ENCODE assay signal across 9 cellular contexts in genomic region chr22:24435861-24436351, GRCh38.
DNase-seq lines count a peak whose midpoint lies in the region; ATAC-seq and TF ChIP-seq lines count a peak whose summit lies in the region.
"Had no signal": no experiment of that assay in that cellular context is flagged by ENCODE, and none has a peak within 500 bp of the region (broad histone marks: within the 10 kb centered on the region; RNA-seq: fewer than 3 reads in every experiment).

No MANE protein-coding gene starts in this region.

- no peak overlapping the region for H3K4me2 ChIP-seq in DND-41 (ENCODE audit: insufficient read depth, low read length)
- H3K4me2 ChIP-seq in MM.1S (ENCODE audit: low read depth, low read length) = no peak overlapping the region
- no peak overlapping the region for H3K4me2 ChIP-seq in parathyroid adenoma (ENCODE audit: low read length)

- no peaks in the 10 kb centered on the region for H3K36me3 Mint-ChIP-seq in nephron progenitor cell (ENCODE audit: low read depth)

- H3K27me3 ChIP-seq in DND-41 (ENCODE audit: insufficient read depth, low read length, poor library complexity) = no peaks in the 10 kb centered on the region
- no peaks in the 10 kb centered on the region for H3K27me3 ChIP-seq in MM.1S (replicated peaks; ENCODE audit: insufficient read depth, low read length)
- H3K27me3 ChIP-seq in parathyroid adenoma (ENCODE audit: control insufficient read depth, insufficient read depth, low read length) = no peaks in the 10 kb centered on the region

- ATAC-seq in DND-41 (ENCODE audit: insufficient read depth, low read depth) (no peak), GM18907 (IDR thresholded peaks at IDR 0.05; ENCODE audit: unreplicated experiment) (no peak)

- no peak overlapping the region for H3K27ac Mint-ChIP-seq in nephron progenitor cell

- DNase-seq in DND-41 = no peak
- DNase-seq in MM.1S = no peak
- DNase-seq in choroid plexus epithelial cell (ENCODE audit: low read depth) = peak; percentile 40
- no peak for DNase-seq in nephron progenitor cell
- DNase-seq in GM03348 (ENCODE audit: low spot score) = no peak
- DNase-seq in OCI-M1 (lab: John Stamatoyannopoulos, UW) = no peak
- DNase-seq: retina had no signal

- peaks cover 4% of the 10 kb centered on the region; the same call in 1 of the 2 replicates for H4K20me1 ChIP-seq in DND-41 (ENCODE audit: insufficient read depth, low read length)
- no peaks in the 10 kb centered on the region for H4K20me1 ChIP-seq in MM.1S (ENCODE audit: insufficient read depth, low read length)

- H3K9me3 Mint-ChIP-seq in nephron progenitor cell = no peaks in the 10 kb centered on the region

- H2AFZ ChIP-seq in DND-41 (ENCODE audit: low read depth, low read length) = no peak overlapping the region
- no peak overlapping the region for H2AFZ ChIP-seq in MM.1S (ENCODE audit: low read length)
- H2AFZ ChIP-seq in parathyroid adenoma = no peak overlapping the region

- H3K4me3 ChIP-seq in DND-41 (ENCODE audit: low read depth in 1 of 2, low read length in 2 of 2) = no peak overlapping the region
- no peak overlapping the region for H3K4me3 ChIP-seq in MM.1S (ENCODE audit: low read length)
- H3K4me3 ChIP-seq in choroid plexus epithelial cell (ENCODE audit: low read depth, low read length) = no peak overlapping the region
- no peak overlapping the region for H3K4me3 ChIP-seq in parathyroid adenoma (ENCODE audit: low read depth, low read length)

- peaks cover 82% of the 10 kb centered on the region for H3K4me1 ChIP-seq in DND-41 (ENCODE audit: insufficient read depth, low read length)
- peaks cover 67% of the 10 kb centered on the region for H3K4me1 ChIP-seq in MM.1S (ENCODE audit: low read length)
- H3K4me1 ChIP-seq in parathyroid adenoma = no peaks in the 10 kb centered on the region

- H3K36me3 ChIP-seq in DND-41 (ENCODE audit: insufficient read depth, low read length) (peaks cover 25% of the 10 kb centered on the region), MM.1S (replicated peaks; ENCODE audit: insufficient read depth, low read length) (peaks cover 4% of the 10 kb centered on the region; the same call in 1 of the 2 replicates), parathyroid adenoma (ENCODE audit: control insufficient read depth, insufficient read depth, low read length) (no peaks in the 10 kb centered on the region)

- H3K27me3 Mint-ChIP-seq in nephron progenitor cell (ENCODE audit: low read depth, poor library complexity) = peaks cover 3% of the 10 kb centered on the region

- peaks cover 32% of the 10 kb centered on the region for H3F3A ChIP-seq in MM.1S (ENCODE audit: insufficient read depth, low read length)

- peaks cover 19% of the 10 kb centered on the region for H3K4me1 Mint-ChIP-seq in nephron progenitor cell

- TF ChIP-seq CTCF in DND-41 (IDR thresholded peaks at IDR 0.05; ENCODE audit: borderline replicate concordance, extremely low read depth, low read length, poor library complexity, severe bottlenecking) (no peak), MM.1S (IDR thresholded peaks at IDR 0.05; ENCODE audit: low read length) (no peak), choroid plexus epithelial cell (conservative IDR thresholded peaks at IDR 0.05; ENCODE audit: low read depth, low read length) (no peak), parathyroid adenoma (IDR thresholded peaks at IDR 0.05) (no peak), nephron progenitor cell (IDR thresholded peaks at IDR 0.05) (no peak)

- H3K9ac ChIP-seq in DND-41 (ENCODE audit: low read depth, low read length) = peak overlapping the region; percentile 41; the same call in 1 of the 2 replicates
- H3K9ac ChIP-seq in MM.1S (ENCODE audit: low read length) = no peak overlapping the region
- no peak overlapping the region for H3K9ac ChIP-seq in parathyroid adenoma

- no peak overlapping the region for H3K4me3 Mint-ChIP-seq in nephron progenitor cell

- peak overlapping the region; percentile 95 for H3K27ac ChIP-seq in DND-41 (ENCODE audit: low read length)
- peak overlapping the region; percentile 98; the same call in 1 of the 2 replicates for H3K27ac ChIP-seq in MM.1S (ENCODE audit: low read length)
- H3K27ac ChIP-seq in parathyroid adenoma = peak overlapping the region; percentile 3

- H3K9me3 ChIP-seq in DND-41 (ENCODE audit: insufficient read depth, low read length, severe bottlenecking) (no peaks in the 10 kb centered on the region), MM.1S (replicated peaks; ENCODE audit: insufficient read depth, low read length) (no peaks in the 10 kb centered on the region), parathyroid adenoma (ENCODE audit: control insufficient read depth, low read length) (no peaks in the 10 kb centered on the region)

- no peaks in the 10 kb centered on the region for H3K9me2 ChIP-seq in MM.1S (replicated peaks; ENCODE audit: insufficient read depth, low read length)

- H3K79me2 ChIP-seq in DND-41 (ENCODE audit: insufficient read depth, low read length) = peaks cover 30% of the 10 kb centered on the region
- peaks cover 89% of the 10 kb centered on the region for H3K79me2 ChIP-seq in MM.1S (ENCODE audit: low read length)
- no peaks in the 10 kb centered on the region for H3K79me2 ChIP-seq in parathyroid adenoma

Comparison
In these comparisons a context has a peak if more than half of its experiments do, and no peak if none do; other contexts are left out.
1. H3K27ac ChIP-seq: peak in every context shown above with its lines; median percentile 98 in MM.1S; 95 in DND-41; 3 in parathyroid adenoma.